ENCODE assay signal across 23 cellular contexts in genomic region chr11:12667646-12668045, GRCh38. TPM values are rescaled to one million over a fixed set of nuclear protein-coding genes. Genes with fewer than 3 reads are reported as not detected.
"Had no signal": no experiment of that assay in that cellular context is flagged by ENCODE, and none has a peak within 500 bp of the region (broad histone marks: within the 10 kb centered on the region; RNA-seq: fewer than 3 reads in every experiment).

No MANE protein-coding gene starts in this region.

- H3K36me3 ChIP-seq: Peyer's patch, SJCRH30 had no signal

- FAIRE-seq: HTR-8/SVneo, K562 had no signal

- H3K4me3 ChIP-seq: K562, PC-9, Peyer's patch, SJCRH30 had no signal

- H3K4me2 ChIP-seq: KMS-11, PC-9 had no signal

- H3K4me1 ChIP-seq: Peyer's patch, SJCRH30 had no signal

- H3K27ac ChIP-seq: HL-60, KMS-11, PC-9, Peyer's patch, SJCRH30 had no signal

- DNase-seq: MM.1S; NCI-H1092 treated with DMSO at 0.1 percent for 48 hours; NCI-H1436 treated with DMSO at 0.1 percent for 48 hours; NCI-H1694 treated with DMSO at 0.1 percent for 48 hours; NCI-H1930; NCI-H2171 treated with DMSO at 0.1 percent for 48 hours; NCI-H345; NCI-H446 treated with DMSO at 0.1 percent for 48 hours; NCI-H510A treated with DMSO at 0.1 percent for 48 hours; NCI-H526; NCI-H748 treated with DMSO at 0.1 percent for 48 hours; NK-92 treated with Interleukin-12 subunit alpha and Interleukin-12 subunit beta, amount 100 ng/mL, for 24 hours; PC-9; Peyer's patch; SHP77 treated with DMSO at 0.1 percent for 48 hours; SJCRH30 had no signal

- ATAC-seq: K562, Right ventricle myocardium inferior, SK-N-SH treated with all-trans-retinoic acid at 6 μM for 48 hours had no signal

- H3K9me3 ChIP-seq: Peyer's patch, SJCRH30 had no signal

RNA-seq across cellular contexts. Expression of gene TEAD1, which starts 6.6 kb away (rescaled TPM):
- polyA plus RNA-seq: IgD-negative memory B cell had no signal
